Comparison of ENCODE assay signal across 9 cellular contexts in genomic region chr9:127769985-127770904, GRCh38. TPM values are rescaled to one million over a fixed set of nuclear protein-coding genes. Genes with fewer than 3 reads are reported as not detected.
A peak's percentile ranks its signal among the peaks of the same experiment; 100 is the strongest.
DNase-seq lines count a peak whose midpoint lies in the region; ATAC-seq, FAIRE-seq and TF ChIP-seq lines count a peak whose summit lies in the region.
"Had no signal": no experiment of that assay in that cellular context is flagged by ENCODE, and none has a peak within 500 bp of the region (broad histone marks: within the 10 kb centered on the region; RNA-seq: fewer than 3 reads in every experiment).

No MANE protein-coding gene starts in this region.

- dilution Hi-C loops in keratinocyte (cut with MboI; ENCODE audit: extremely low pct_ligation_motif_present, low sequenced_read_pairs), result no loop called here

- peaks cover 48% of the 10 kb centered on the region for H3K36me3 Mint-ChIP-seq in T-helper 1 cell treated with Interleukin-12 subunit alpha and Interleukin-12 subunit beta and Interleukin-4 antibody, amounts not matched to agents 30 μg/mL and 1 μg/mL, for 36 hours (ENCODE audit: low read depth)
- H3K36me3 Mint-ChIP-seq in activated T-helper 1 cell treated with anti-CD3 and anti-CD28 coated beads, Interleukin-12 subunit alpha, Interleukin-12 subunit beta, Interleukin-2, Interleukin-4 antibody, amounts not matched to agents 30 ng/mL and 10 ng/mL and 1 ng/mL, durations not matched to agents 14 hours and 24 hours and 36 hours (ENCODE audit: low read depth), result peaks cover 42% of the 10 kb centered on the region

- H3K79me2 ChIP-seq in keratinocyte (ENCODE audit: control insufficient read depth, insufficient read depth, low read length), result no peaks in the 10 kb centered on the region

- H4K20me1 ChIP-seq in keratinocyte (ENCODE audit: control insufficient read depth, extremely low read depth, insufficient read depth, low read length), result no peaks in the 10 kb centered on the region

- FAIRE-seq in keratinocyte (lab: Jason Lieb, UNC), result no peak

- H2AFZ ChIP-seq in keratinocyte (ENCODE audit: control insufficient read depth, low read length), result no peak overlapping the region

- no peaks in the 10 kb centered on the region for H3K27me3 Mint-ChIP-seq in T-helper 1 cell treated with Interleukin-12 subunit alpha and Interleukin-12 subunit beta and Interleukin-4 antibody, amounts not matched to agents 30 μg/mL and 1 μg/mL, for 36 hours (ENCODE audit: low read depth)
- H3K27me3 Mint-ChIP-seq in activated T-helper 1 cell treated with anti-CD3 and anti-CD28 coated beads, Interleukin-12 subunit alpha, Interleukin-12 subunit beta, Interleukin-2, Interleukin-4 antibody, amounts not matched to agents 30 ng/mL and 10 ng/mL and 1 ng/mL, durations not matched to agents 14 hours and 24 hours and 36 hours (ENCODE audit: insufficient read depth), result no peaks in the 10 kb centered on the region
- no peaks in the 10 kb centered on the region for H3K27me3 Mint-ChIP-seq in stimulated activated naive CD8-positive, alpha-beta T cell treated with anti-CD3 and anti-CD28 coated beads, Interleukin-15, amount 100 ng/mL, for 72 hours

- no peaks in the 10 kb centered on the region for H3K9me1 ChIP-seq in keratinocyte (ENCODE audit: control insufficient read depth, extremely low read depth, insufficient read depth, low read length)

- TF ChIP-seq CTCF in keratinocyte (optimal IDR thresholded peaks at IDR 0.05 in 1 of 3, IDR thresholded peaks at IDR 0.05 in 1 of 3, conservative IDR thresholded peaks at IDR 0.05 in 1 of 3; ENCODE audit: extremely low read depth in 1 of 3, insufficient read depth in 2 of 3, low read length in 3 of 3), result no peak

- no peak for DNase-seq in T-helper 1 cell
- DNase-seq in activated T-helper 1 cell treated with anti-CD3 and anti-CD28 coated beads, Interleukin-12 subunit alpha, Interleukin-12 subunit beta, Interleukin-2, Interleukin-4 antibody, amounts not matched to agents 30 ng/mL and 10 ng/mL and 1 ng/mL, durations not matched to agents 14 hours and 24 hours and 36 hours (ENCODE audit: low spot score), result no peak
- no peak for DNase-seq in keratinocyte (ENCODE audit: low read depth, low spot score)
- DNase-seq in stimulated activated naive CD8-positive, alpha-beta T cell treated with anti-CD3 and anti-CD28 coated beads, Interleukin-15, amount 100 ng/mL, for 72 hours, result no peak
- no peak for DNase-seq in activated CD4-positive, alpha-beta T cell treated with anti-CD3 and anti-CD28 coated beads for 4 hours
- DNase-seq in SKM-1 (lab: John Stamatoyannopoulos, UW; ENCODE audit: unreplicated experiment), result no peak
- no peak for DNase-seq in sciatic nerve (ENCODE audit: low spot score)

- H3K9me3 ChIP-seq in keratinocyte (ENCODE audit: control insufficient read depth, low read depth, low read length), result no peaks in the 10 kb centered on the region

- peak overlapping the region; percentile 34 for H3K27ac ChIP-seq in keratinocyte (ENCODE audit: control insufficient read depth, insufficient read depth, low read length)

- H3K27ac Mint-ChIP-seq in T-helper 1 cell treated with Interleukin-12 subunit alpha and Interleukin-12 subunit beta and Interleukin-4 antibody, amounts not matched to agents 30 μg/mL and 1 μg/mL, for 36 hours, result peak overlapping the region; percentile 81
- peak overlapping the region; percentile 90 for H3K27ac Mint-ChIP-seq in activated T-helper 1 cell treated with anti-CD3 and anti-CD28 coated beads, Interleukin-12 subunit alpha, Interleukin-12 subunit beta, Interleukin-2, Interleukin-4 antibody, amounts not matched to agents 30 ng/mL and 10 ng/mL and 1 ng/mL, durations not matched to agents 14 hours and 24 hours and 36 hours
- H3K27ac Mint-ChIP-seq in stimulated activated naive CD8-positive, alpha-beta T cell treated with anti-CD3 and anti-CD28 coated beads, Interleukin-15, amount 100 ng/mL, for 72 hours, result peak overlapping the region; percentile 88 to 92

- no peaks in the 10 kb centered on the region for H3K27me3 ChIP-seq in keratinocyte (ENCODE audit: control insufficient read depth, extremely low read depth, insufficient read depth, low read length)

- peaks cover 56% of the 10 kb centered on the region for H3K4me1 Mint-ChIP-seq in T-helper 1 cell treated with Interleukin-12 subunit alpha and Interleukin-12 subunit beta and Interleukin-4 antibody, amounts not matched to agents 30 μg/mL and 1 μg/mL, for 36 hours (ENCODE audit: low read depth)
- H3K4me1 Mint-ChIP-seq in activated T-helper 1 cell treated with anti-CD3 and anti-CD28 coated beads, Interleukin-12 subunit alpha, Interleukin-12 subunit beta, Interleukin-2, Interleukin-4 antibody, amounts not matched to agents 30 ng/mL and 10 ng/mL and 1 ng/mL, durations not matched to agents 14 hours and 24 hours and 36 hours (ENCODE audit: low read depth), result peaks cover 71% of the 10 kb centered on the region
- peaks cover 94% of the 10 kb centered on the region for H3K4me1 Mint-ChIP-seq in stimulated activated naive CD8-positive, alpha-beta T cell treated with anti-CD3 and anti-CD28 coated beads, Interleukin-15, amount 100 ng/mL, for 72 hours

- peak overlapping the region; percentile 87 for H3K4me2 ChIP-seq in keratinocyte (ENCODE audit: control insufficient read depth, extremely low read depth, insufficient read depth, low read depth, low read length)

- H3K36me3 ChIP-seq in keratinocyte (ENCODE audit: control insufficient read depth in 2 of 2, extremely low read depth in 1 of 2, insufficient read depth in 2 of 2, low read length in 2 of 2), result no peaks in the 10 kb centered on the region

- peak overlapping the region; percentile 11 for H3K9ac ChIP-seq in keratinocyte (ENCODE audit: control insufficient read depth, extremely low read depth, insufficient read depth, low read length)

- peak overlapping the region in 2 of 3 experiments; percentile 64 to 73 for H3K4me3 ChIP-seq in keratinocyte (ENCODE audit: control insufficient read depth in 2 of 3, extremely low read depth in 1 of 3, insufficient read depth in 2 of 3, low read depth in 1 of 3, low read length in 3 of 3)

- H3K4me1 ChIP-seq in keratinocyte (ENCODE audit: control insufficient read depth, extremely low read depth, insufficient read depth, low read length), result peaks cover 10% of the 10 kb centered on the region

- ATAC-seq in stimulated activated naive CD8-positive, alpha-beta T cell treated with anti-CD3 and anti-CD28 coated beads, Interleukin-15, amount 100 ng/mL, for 72 hours, result no peak
- ATAC-seq in sciatic nerve, result no peak

- H3K9me3 Mint-ChIP-seq in T-helper 1 cell treated with Interleukin-12 subunit alpha and Interleukin-12 subunit beta and Interleukin-4 antibody, amounts not matched to agents 30 μg/mL and 1 μg/mL, for 36 hours, result no peaks in the 10 kb centered on the region
- no peaks in the 10 kb centered on the region for H3K9me3 Mint-ChIP-seq in activated T-helper 1 cell treated with anti-CD3 and anti-CD28 coated beads, Interleukin-12 subunit alpha, Interleukin-12 subunit beta, Interleukin-2, Interleukin-4 antibody, amounts not matched to agents 30 ng/mL and 10 ng/mL and 1 ng/mL, durations not matched to agents 14 hours and 24 hours and 36 hours
- H3K9me3 Mint-ChIP-seq in stimulated activated naive CD8-positive, alpha-beta T cell treated with anti-CD3 and anti-CD28 coated beads, Interleukin-15, amount 100 ng/mL, for 72 hours, result no peaks in the 10 kb centered on the region

- peak overlapping the region; percentile 86 for H3K4me3 Mint-ChIP-seq in T-helper 1 cell treated with Interleukin-12 subunit alpha and Interleukin-12 subunit beta and Interleukin-4 antibody, amounts not matched to agents 30 μg/mL and 1 μg/mL, for 36 hours
- peak overlapping the region; percentile 86 for H3K4me3 Mint-ChIP-seq in activated T-helper 1 cell treated with anti-CD3 and anti-CD28 coated beads, Interleukin-12 subunit alpha, Interleukin-12 subunit beta, Interleukin-2, Interleukin-4 antibody, amounts not matched to agents 30 ng/mL and 10 ng/mL and 1 ng/mL, durations not matched to agents 14 hours and 24 hours and 36 hours
- peak overlapping the region; percentile 95 for H3K4me3 Mint-ChIP-seq in stimulated activated naive CD8-positive, alpha-beta T cell treated with anti-CD3 and anti-CD28 coated beads, Interleukin-15, amount 100 ng/mL, for 72 hours

- intact Hi-C loops in activated T-helper 1 cell treated with anti-CD3 and anti-CD28 coated beads, Interleukin-12 subunit alpha, Interleukin-12 subunit beta, Interleukin-2, Interleukin-4 antibody, amounts not matched to agents 30 ng/mL and 10 ng/mL and 1 ng/mL, durations not matched to agents 14 hours and 24 hours and 36 hours (cut with micrococcal nuclease), result loop anchor here (2.0 to 10.0 kb wide), 6 partner anchors 157 to 855 kb away; partner anchors contain the start of genes RALGPS1, STXBP1 and ZNF79
- intact Hi-C loops in sciatic nerve (cut with DNase I), result no loop called here

RNA-seq across cellular contexts. Expression of gene SH2D3C, which starts 8.2 kb away (rescaled TPM):
- 30.0 and 30.4 TPM in 2 replicates for total RNA-seq in activated T-helper 1 cell treated with anti-CD3 and anti-CD28 coated beads, Interleukin-12 subunit alpha, Interleukin-12 subunit beta, Interleukin-2, Interleukin-4 antibody, amounts not matched to agents 30 ng/mL and 10 ng/mL and 1 ng/mL, durations not matched to agents 14 hours and 24 hours and 36 hours
- polyA plus RNA-seq in keratinocyte, result 0.12 to 0.21 TPM in 2 of 3 replicates, not detected in the other
- polyA plus RNA-seq in keratinocyte (2011; ENCODE audit: low read depth), result not detected
- 0.07 and 0.13 TPM in 2 replicates for polyA plus RNA-seq in keratinocyte (2011; cell fraction: cytosol; rRNA removed)
- polyA plus RNA-seq in keratinocyte (2011; cell fraction: nucleus; rRNA removed), result 0.06 and 0.27 TPM in 2 replicates
- polyA plus RNA-seq in keratinocyte (2012; ENCODE audit: low replicate concordance), result 0.13 and 0.18 TPM in 2 replicates
- polyA minus RNA-seq in keratinocyte, result 0.16 TPM in 1 of 3 replicates, not detected in the others
- not detected for polyA minus RNA-seq in keratinocyte (2011; cell fraction: cytosol; rRNA and poly(A)+ RNA removed)
- polyA minus RNA-seq in keratinocyte (2011; cell fraction: nucleus; rRNA and poly(A)+ RNA removed), result not detected in 2 replicates
- total RNA-seq in sciatic nerve, result 22.6 TPM
- polyA plus RNA-seq: AG04450 had no signal

RNA-seq across cellular contexts. Expression of gene CDK9, which starts 15.6 kb away (rescaled TPM):
- total RNA-seq in activated T-helper 1 cell treated with anti-CD3 and anti-CD28 coated beads, Interleukin-12 subunit alpha, Interleukin-12 subunit beta, Interleukin-2, Interleukin-4 antibody, amounts not matched to agents 30 ng/mL and 10 ng/mL and 1 ng/mL, durations not matched to agents 14 hours and 24 hours and 36 hours, result 97.3 and 105 TPM in 2 replicates
- polyA plus RNA-seq in keratinocyte, result 39.0 to 100.0 TPM (median 47.8 TPM) in 3 replicates
- polyA plus RNA-seq in keratinocyte (2011; ENCODE audit: low read depth), result 35.0 TPM
- polyA plus RNA-seq in keratinocyte (2011; cell fraction: cytosol; rRNA removed), result 41.3 and 43.3 TPM in 2 replicates
- 66.7 and 69.1 TPM in 2 replicates for polyA plus RNA-seq in keratinocyte (2011; cell fraction: nucleus; rRNA removed)
- 49.0 and 57.9 TPM in 2 replicates for polyA plus RNA-seq in keratinocyte (2012; ENCODE audit: low replicate concordance)
- polyA minus RNA-seq in keratinocyte, result 65.3 to 79.5 TPM (median 73.0 TPM) in 3 replicates
- polyA minus RNA-seq in keratinocyte (2011; cell fraction: cytosol; rRNA and poly(A)+ RNA removed), result 65.2 TPM
- polyA minus RNA-seq in keratinocyte (2011; cell fraction: nucleus; rRNA and poly(A)+ RNA removed), result 33.9 and 50.0 TPM in 2 replicates
- total RNA-seq in sciatic nerve, result 127 TPM

RNA-seq across cellular contexts. Expression of gene FPGS, which starts 32.4 kb away (rescaled TPM):
- total RNA-seq in activated T-helper 1 cell treated with anti-CD3 and anti-CD28 coated beads, Interleukin-12 subunit alpha, Interleukin-12 subunit beta, Interleukin-2, Interleukin-4 antibody, amounts not matched to agents 30 ng/mL and 10 ng/mL and 1 ng/mL, durations not matched to agents 14 hours and 24 hours and 36 hours, result 128 and 130 TPM in 2 replicates
- polyA plus RNA-seq in keratinocyte, result 38.2 to 65.0 TPM (median 56.3 TPM) in 3 replicates
- polyA plus RNA-seq in keratinocyte (2011; ENCODE audit: low read depth), result 19.2 TPM
- polyA plus RNA-seq in keratinocyte (2011; cell fraction: cytosol; rRNA removed), result 42.2 and 62.6 TPM in 2 replicates
- polyA plus RNA-seq in keratinocyte (2011; cell fraction: nucleus; rRNA removed), result 83.1 and 97.6 TPM in 2 replicates
- 23.7 and 67.7 TPM in 2 replicates for polyA plus RNA-seq in keratinocyte (2012; ENCODE audit: low replicate concordance)
- polyA minus RNA-seq in keratinocyte, result 45.2 to 134 TPM (median 50.4 TPM) in 3 replicates
- polyA minus RNA-seq in keratinocyte (2011; cell fraction: cytosol; rRNA and poly(A)+ RNA removed), result 85.6 TPM
- polyA minus RNA-seq in keratinocyte (2011; cell fraction: nucleus; rRNA and poly(A)+ RNA removed), result 38.2 and 44.2 TPM in 2 replicates
- 69.7 TPM for total RNA-seq in sciatic nerve

RNA-seq across cellular contexts. Expression of gene TOR2A, which starts 35.2 kb away (rescaled TPM):
- total RNA-seq in activated T-helper 1 cell treated with anti-CD3 and anti-CD28 coated beads, Interleukin-12 subunit alpha, Interleukin-12 subunit beta, Interleukin-2, Interleukin-4 antibody, amounts not matched to agents 30 ng/mL and 10 ng/mL and 1 ng/mL, durations not matched to agents 14 hours and 24 hours and 36 hours, result 16.6 and 18.9 TPM in 2 replicates
- 2.3 to 5.9 TPM (median 4.1 TPM) in 3 replicates for polyA plus RNA-seq in keratinocyte
- 4.1 TPM for polyA plus RNA-seq in keratinocyte (2011; ENCODE audit: low read depth)
- polyA plus RNA-seq in keratinocyte (2011; cell fraction: cytosol; rRNA removed), result 3.7 and 6.1 TPM in 2 replicates
- 9.9 and 12.0 TPM in 2 replicates for polyA plus RNA-seq in keratinocyte (2011; cell fraction: nucleus; rRNA removed)
- 7.8 and 8.8 TPM in 2 replicates for polyA plus RNA-seq in keratinocyte (2012; ENCODE audit: low replicate concordance)
- 1.7 to 7.1 TPM (median 2.6 TPM) in 3 replicates for polyA minus RNA-seq in keratinocyte
- 9.2 TPM for polyA minus RNA-seq in keratinocyte (2011; cell fraction: cytosol; rRNA and poly(A)+ RNA removed)
- 2.8 and 5.9 TPM in 2 replicates for polyA minus RNA-seq in keratinocyte (2011; cell fraction: nucleus; rRNA and poly(A)+ RNA removed)
- 6.8 TPM for total RNA-seq in sciatic nerve

RNA-seq across cellular contexts. Expression of gene TTC16, which starts 54.4 kb away (rescaled TPM):
- total RNA-seq in activated T-helper 1 cell treated with anti-CD3 and anti-CD28 coated beads, Interleukin-12 subunit alpha, Interleukin-12 subunit beta, Interleukin-2, Interleukin-4 antibody, amounts not matched to agents 30 ng/mL and 10 ng/mL and 1 ng/mL, durations not matched to agents 14 hours and 24 hours and 36 hours, result 0.10 TPM in 1 of 2 replicates, not detected in the other
- polyA plus RNA-seq in keratinocyte, result 0.03 to 0.05 TPM in 2 of 3 replicates, not detected in the other
- polyA plus RNA-seq in keratinocyte (2011; ENCODE audit: low read depth), result not detected
- 0.01 TPM in 1 of 2 replicates, not detected in the other for polyA plus RNA-seq in keratinocyte (2011; cell fraction: cytosol; rRNA removed)
- polyA plus RNA-seq in keratinocyte (2011; cell fraction: nucleus; rRNA removed), result 0.08 TPM in 1 of 2 replicates, not detected in the other
- not detected in 2 replicates for polyA plus RNA-seq in keratinocyte (2012; ENCODE audit: low replicate concordance)
- 0.10 TPM in 1 of 3 replicates, not detected in the others for polyA minus RNA-seq in keratinocyte
- not detected for polyA minus RNA-seq in keratinocyte (2011; cell fraction: cytosol; rRNA and poly(A)+ RNA removed)
- polyA minus RNA-seq in keratinocyte (2011; cell fraction: nucleus; rRNA and poly(A)+ RNA removed), result not detected in 2 replicates
- 0.13 TPM for total RNA-seq in sciatic nerve
- polyA plus RNA-seq: AG04450 had no signal
